In the genomic region with DNA sequence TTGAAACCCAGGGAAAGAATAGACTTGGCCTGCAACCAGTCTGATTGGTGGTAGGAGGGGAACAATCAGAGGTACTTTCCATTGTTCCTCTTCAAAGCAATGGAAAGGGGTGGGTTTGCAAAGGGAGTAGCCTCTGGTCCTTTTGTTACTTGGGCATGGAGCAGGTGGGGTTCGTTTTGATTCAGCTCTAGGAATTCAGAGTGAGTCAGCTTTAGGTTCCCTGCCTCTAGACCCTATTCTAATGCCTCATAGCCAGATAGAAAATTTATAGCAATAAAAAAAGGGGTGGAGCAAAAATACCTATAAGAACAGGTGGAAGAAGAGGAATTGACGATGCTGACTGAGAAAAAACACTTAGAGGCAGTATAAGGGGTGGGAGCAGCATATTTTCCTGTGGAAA, we compare ENCODE assay signal across 33 cellular contexts.
"Had no signal": no experiment of that assay in that cellular context is flagged by ENCODE, and none has a peak within 500 bp of the region (broad histone marks: within the 10 kb centered on the region; RNA-seq: fewer than 3 reads in every experiment).

No MANE protein-coding gene starts in this region.

- ATAC-seq: body of pancreas; left lung; right lobe of liver; stimulated activated naive CD8-positive, alpha-beta T cell treated with anti-CD3 and anti-CD28 coated beads, Interleukin-15, amount 100 ng/mL, for 72 hours; T-helper 17 cell; upper lobe of right lung had no signal

- DNase-seq: activated CD4-positive, alpha-beta memory T cell treated with anti-CD3 and anti-CD28 coated beads for 36 hours; activated CD4-positive, alpha-beta T cell treated with anti-CD3 and anti-CD28 coated beads, Interleukin-2, amount 10 ng/mL, durations not matched to agents 24 days and 14 days; activated CD4-positive, CD25-positive, alpha-beta regulatory T cell treated with anti-CD3 and anti-CD28 coated beads, Interleukin-2, amount 50 U/mL, for 72 hours; activated CD8-positive, alpha-beta memory T cell treated with anti-CD3 and anti-CD28 coated beads, Interleukin-2, amount 50 U/mL, for 4 hours; activated effector memory CD4-positive, alpha-beta T cell treated with anti-CD3 and anti-CD28 coated beads, Interleukin-2, amount 50 U/mL, for 16 hours; activated naive CD4-positive, alpha-beta T cell treated with anti-CD3 and anti-CD28 coated beads, Interleukin-2, amount 10 ng/mL, durations not matched to agents 7 days and 5 days; activated T-cell treated with anti-CD3 and anti-CD28 coated beads, Interleukin-2, amount 50 U/mL, for 1 hour; anterior cingulate cortex; body of pancreas; dorsolateral prefrontal cortex; effector memory CD4-positive, alpha-beta T cell; head of caudate nucleus; hypothalamus; kidney glomerular epithelial cell; left lung; posterior cingulate gyrus; right lobe of liver; stimulated activated CD4-positive, alpha-beta T cell treated with anti-CD3 and anti-CD28 coated beads, Interleukin-12 subunit alpha, Interleukin-12 subunit beta, amount 100 ng/mL, for 4 hours; stimulated activated CD4-positive, alpha-beta T cell treated with anti-CD3 and anti-CD28 coated beads, Interleukin-4, amount 100 ng/mL, for 1 hour; stimulated activated naive CD8-positive, alpha-beta T cell treated with anti-CD3 and anti-CD28 coated beads, Interleukin-15, amount 100 ng/mL, for 72 hours; substantia nigra; SW 1271; T-helper 17 cell; T1000; thyroid gland; upper lobe of right lung; WERI-Rb-1 had no signal

- H3K36me3 Mint-ChIP-seq: activated CD4-positive, alpha-beta memory T cell treated with anti-CD3 and anti-CD28 coated beads for 36 hours; activated naive CD4-positive, alpha-beta T cell treated with anti-CD3 and anti-CD28 coated beads, Interleukin-2, amount 10 ng/mL, durations not matched to agents 7 days and 5 days had no signal

- H3K27ac ChIP-seq: body of pancreas, cardiac muscle cell, coronary artery, dorsolateral prefrontal cortex, left lung, right lobe of liver, skin epidermis, thyroid gland, upper lobe of right lung, WERI-Rb-1 had no signal

- H3K27me3 Mint-ChIP-seq: activated CD4-positive, alpha-beta T cell treated with anti-CD3 and anti-CD28 coated beads, Interleukin-2, amount 10 ng/mL, durations not matched to agents 24 days and 14 days; activated naive CD4-positive, alpha-beta T cell treated with anti-CD3 and anti-CD28 coated beads, Interleukin-2, amount 10 ng/mL, durations not matched to agents 7 days and 5 days had no signal

- H3K4me3 Mint-ChIP-seq: activated CD4-positive, alpha-beta memory T cell treated with anti-CD3 and anti-CD28 coated beads for 36 hours; activated CD4-positive, alpha-beta T cell treated with anti-CD3 and anti-CD28 coated beads, Interleukin-2, amount 10 ng/mL, durations not matched to agents 24 days and 14 days; activated naive CD4-positive, alpha-beta T cell treated with anti-CD3 and anti-CD28 coated beads, Interleukin-2, amount 10 ng/mL, durations not matched to agents 7 days and 5 days; activated T-helper 1 cell treated with anti-CD3 and anti-CD28 coated beads, Interleukin-12 subunit alpha, Interleukin-12 subunit beta, Interleukin-2, Interleukin-4 antibody, amounts not matched to agents 30 ng/mL and 10 ng/mL and 1 ng/mL, durations not matched to agents 14 hours and 24 hours and 36 hours; nephron; stimulated activated naive CD8-positive, alpha-beta T cell treated with anti-CD3 and anti-CD28 coated beads, Interleukin-15, amount 100 ng/mL, for 72 hours; T-helper 17 cell had no signal

- H3K4me1 ChIP-seq: body of pancreas, left lung, right lobe of liver, thyroid gland, upper lobe of right lung had no signal

- H3K27ac Mint-ChIP-seq: activated CD4-positive, alpha-beta memory T cell treated with anti-CD3 and anti-CD28 coated beads for 36 hours; activated CD4-positive, alpha-beta T cell treated with anti-CD3 and anti-CD28 coated beads, Interleukin-2, amount 10 ng/mL, durations not matched to agents 24 days and 14 days; activated naive CD4-positive, alpha-beta T cell treated with anti-CD3 and anti-CD28 coated beads, Interleukin-2, amount 10 ng/mL, durations not matched to agents 7 days and 5 days; activated T-helper 1 cell treated with anti-CD3 and anti-CD28 coated beads, Interleukin-12 subunit alpha, Interleukin-12 subunit beta, Interleukin-2, Interleukin-4 antibody, amounts not matched to agents 30 ng/mL and 10 ng/mL and 1 ng/mL, durations not matched to agents 14 hours and 24 hours and 36 hours; nephron; stimulated activated naive CD8-positive, alpha-beta T cell treated with anti-CD3 and anti-CD28 coated beads, Interleukin-15, amount 100 ng/mL, for 72 hours; T-helper 17 cell had no signal

- H3K9me3 Mint-ChIP-seq: activated CD4-positive, alpha-beta memory T cell treated with anti-CD3 and anti-CD28 coated beads for 36 hours; activated CD4-positive, alpha-beta T cell treated with anti-CD3 and anti-CD28 coated beads, Interleukin-2, amount 10 ng/mL, durations not matched to agents 24 days and 14 days; activated naive CD4-positive, alpha-beta T cell treated with anti-CD3 and anti-CD28 coated beads, Interleukin-2, amount 10 ng/mL, durations not matched to agents 7 days and 5 days; activated T-helper 1 cell treated with anti-CD3 and anti-CD28 coated beads, Interleukin-12 subunit alpha, Interleukin-12 subunit beta, Interleukin-2, Interleukin-4 antibody, amounts not matched to agents 30 ng/mL and 10 ng/mL and 1 ng/mL, durations not matched to agents 14 hours and 24 hours and 36 hours; nephron; stimulated activated naive CD8-positive, alpha-beta T cell treated with anti-CD3 and anti-CD28 coated beads, Interleukin-15, amount 100 ng/mL, for 72 hours had no signal

- H3K4me3 ChIP-seq: body of pancreas, cardiac muscle cell, coronary artery, dorsolateral prefrontal cortex, left lung, lung, right lobe of liver, skin epidermis, thyroid gland, upper lobe of right lung had no signal

- H3K27me3 ChIP-seq: body of pancreas, cardiac muscle cell, left lung, right lobe of liver, thyroid gland, upper lobe of right lung had no signal

- H3K36me3 ChIP-seq: cardiac muscle cell, left lung, right lobe of liver, thyroid gland, upper lobe of right lung, WERI-Rb-1 had no signal

- H3K9me3 ChIP-seq: body of pancreas, left lung, right lobe of liver, thyroid gland, upper lobe of right lung had no signal

- H3K4me1 Mint-ChIP-seq: activated CD4-positive, alpha-beta T cell treated with anti-CD3 and anti-CD28 coated beads, Interleukin-2, amount 10 ng/mL, durations not matched to agents 24 days and 14 days; activated naive CD4-positive, alpha-beta T cell treated with anti-CD3 and anti-CD28 coated beads, Interleukin-2, amount 10 ng/mL, durations not matched to agents 7 days and 5 days; nephron; T-helper 17 cell had no signal
